21 cellular contexts compared by ENCODE assay signal in genomic region chr1:153360190-153360589, GRCh38. TPM values are rescaled to one million over a fixed set of nuclear protein-coding genes. Genes with fewer than 3 reads are reported as not detected.
"Had no signal": no experiment of that assay in that cellular context is flagged by ENCODE, and none has a peak within 500 bp of the region (broad histone marks: within the 10 kb centered on the region; RNA-seq: fewer than 3 reads in every experiment).

No MANE protein-coding gene starts in this region.

- H3K4me1 Mint-ChIP-seq: brain; central memory CD8-positive, alpha-beta T cell had no signal

- H3K4me3 ChIP-seq: psoas muscle, right lobe of liver, testis had no signal

- ATAC-seq: activated CD4-positive, CD25-positive, alpha-beta regulatory T cell treated with anti-CD3 and anti-CD28 coated beads, Interleukin-2, amount 50 U/mL, for 24 hours; T-cell had no signal

- H3K9me3 Mint-ChIP-seq: activated naive CD8-positive, alpha-beta T cell treated with anti-CD3 and anti-CD28 coated beads for 36 hours; brain; central memory CD8-positive, alpha-beta T cell; mesothelial cell of epicardium; T-cell had no signal

- H3K27ac ChIP-seq: psoas muscle, right lobe of liver, testis had no signal

- DNase-seq: activated CD4-positive, alpha-beta T cell treated with anti-CD3 and anti-CD28 coated beads, Interleukin-2, amount 50 U/mL, for 1 hour; activated gamma-delta T cell treated with Interleukin-2 at 50 U/mL for 16 hours; activated naive CD8-positive, alpha-beta T cell treated with anti-CD3 and anti-CD28 coated beads for 36 hours; amygdala; cortex of kidney; effector memory CD4-positive, alpha-beta T cell; psoas muscle; stimulated activated CD4-positive, alpha-beta T cell treated with anti-CD3 and anti-CD28 coated beads, Interleukin-1b, Interleukin-23, amount 100 ng/mL, for 48 hours; stomach; T-cell; T1000; testis had no signal

- H3K36me3 ChIP-seq: right lobe of liver, stomach had no signal

- H3K27me3 ChIP-seq: right lobe of liver, testis had no signal

- H3K4me1 ChIP-seq: psoas muscle, stomach, testis had no signal

- H3K36me3 Mint-ChIP-seq: activated naive CD8-positive, alpha-beta T cell treated with anti-CD3 and anti-CD28 coated beads for 36 hours; brain; mesothelial cell of epicardium; T-cell had no signal

- H3K4me3 Mint-ChIP-seq: activated naive CD8-positive, alpha-beta T cell treated with anti-CD3 and anti-CD28 coated beads for 36 hours; brain; central memory CD8-positive, alpha-beta T cell; mesothelial cell of epicardium; T-cell had no signal

- H3K27ac Mint-ChIP-seq: activated naive CD8-positive, alpha-beta T cell treated with anti-CD3 and anti-CD28 coated beads for 36 hours; brain; mesothelial cell of epicardium; T-cell had no signal

- H3K9me3 ChIP-seq: psoas muscle, right lobe of liver, stomach, testis had no signal

RNA-seq across cellular contexts. Expression of gene S100A9, which starts 2.5 kb away (rescaled TPM):
- total RNA-seq: activated naive CD8-positive, alpha-beta T cell treated with anti-CD3 and anti-CD28 coated beads for 36 hours; myocyte; osteocyte had no signal
- polyA plus RNA-seq: neural cell had no signal

RNA-seq across cellular contexts. Expression of gene PGLYRP4, which starts 11.5 kb away (rescaled TPM):
- total RNA-seq: activated naive CD8-positive, alpha-beta T cell treated with anti-CD3 and anti-CD28 coated beads for 36 hours; mesothelial cell of epicardium; myocyte; osteocyte; psoas muscle; right lobe of liver; stomach; T-cell; urinary bladder had no signal
- polyA plus RNA-seq: neural cell, psoas muscle had no signal

RNA-seq across cellular contexts. Expression of gene S100A12, which starts 15.2 kb away (rescaled TPM):
- total RNA-seq: activated naive CD8-positive, alpha-beta T cell treated with anti-CD3 and anti-CD28 coated beads for 36 hours; mesothelial cell of epicardium; myocyte; osteocyte; testis had no signal
- polyA plus RNA-seq: neural cell had no signal

RNA-seq across cellular contexts. Expression of gene S100A8, which starts 30.7 kb away (rescaled TPM):
- total RNA-seq: activated naive CD8-positive, alpha-beta T cell treated with anti-CD3 and anti-CD28 coated beads for 36 hours; mesothelial cell of epicardium; myocyte; osteocyte had no signal
- polyA plus RNA-seq: neural cell had no signal

RNA-seq across cellular contexts. Expression of gene PGLYRP3, which starts 47.4 kb away (rescaled TPM):
- total RNA-seq: activated naive CD8-positive, alpha-beta T cell treated with anti-CD3 and anti-CD28 coated beads for 36 hours; mesothelial cell of epicardium; myocyte; osteocyte; psoas muscle; right lobe of liver; stomach; T-cell; testis; urinary bladder had no signal
- polyA plus RNA-seq: neural cell, psoas muscle, urinary bladder had no signal
